25 cellular contexts compared by ENCODE assay signal in genomic region chr11:101269990-101270660, GRCh38.
"Had no signal": no experiment of that assay in that cellular context is flagged by ENCODE, and none has a peak within 500 bp of the region (broad histone marks: within the 10 kb centered on the region; RNA-seq: fewer than 3 reads in every experiment).

No MANE protein-coding gene starts in this region.

- DNase-seq: activated CD4-positive, alpha-beta T cell treated with anti-CD3 and anti-CD28 coated beads for 36 hours; activated CD4-positive, alpha-beta T cell treated with anti-CD3 and anti-CD28 coated beads, Interleukin-2, amount 10 ng/mL, durations not matched to agents 7 days and 5 days; activated CD4-positive, alpha-beta T cell treated with anti-CD3 and anti-CD28 coated beads, Interleukin-2, amount 50 U/mL, for 48 hours; activated CD8-positive, alpha-beta T cell treated with anti-CD3 and anti-CD28 coated beads, Interleukin-2, amount 10 ng/mL, durations not matched to agents 7 days and 5 days; activated gamma-delta T cell; activated naive CD4-positive, alpha-beta T cell treated with Interleukin-2 at 50 U/mL for 16 hours; activated naive CD8-positive, alpha-beta T cell treated with anti-CD3 and anti-CD28 coated beads, Interleukin-2, amount 10 ng/mL, durations not matched to agents 7 days and 5 days; activated T-cell treated with anti-CD3 and anti-CD28 coated beads, Interleukin-2, amount 50 U/mL, for 24 hours; amygdala; NCI-H1092 treated with DMSO at 0.1 percent for 48 hours; NCI-H1417; NCI-H146; NCI-H187; NCI-H2029 treated with DMSO at 0.1 percent for 48 hours; NCI-H2107; NCI-H524; NCI-H69; NCI-H82; NK-92 treated with Interleukin-12 subunit alpha and Interleukin-12 subunit beta, amount 100 ng/mL, for 24 hours; PC-3; Peyer's patch; RPMI8226; SHP77 treated with DMSO at 0.1 percent for 48 hours; SK-N-SH had no signal

- ATAC-seq: activated CD4-positive, alpha-beta T cell treated with anti-CD3 and anti-CD28 coated beads for 36 hours; activated CD4-positive, CD25-positive, alpha-beta regulatory T cell treated with anti-CD3 and anti-CD28 coated beads, Interleukin-2, amount 50 U/mL, for 24 hours; activated CD8-positive, alpha-beta T cell treated with anti-CD3 and anti-CD28 coated beads, Interleukin-2, amount 10 ng/mL, durations not matched to agents 7 days and 5 days; PC-3 had no signal
